Comparison of ENCODE assay signal across 15 cellular contexts in the genomic region with DNA sequence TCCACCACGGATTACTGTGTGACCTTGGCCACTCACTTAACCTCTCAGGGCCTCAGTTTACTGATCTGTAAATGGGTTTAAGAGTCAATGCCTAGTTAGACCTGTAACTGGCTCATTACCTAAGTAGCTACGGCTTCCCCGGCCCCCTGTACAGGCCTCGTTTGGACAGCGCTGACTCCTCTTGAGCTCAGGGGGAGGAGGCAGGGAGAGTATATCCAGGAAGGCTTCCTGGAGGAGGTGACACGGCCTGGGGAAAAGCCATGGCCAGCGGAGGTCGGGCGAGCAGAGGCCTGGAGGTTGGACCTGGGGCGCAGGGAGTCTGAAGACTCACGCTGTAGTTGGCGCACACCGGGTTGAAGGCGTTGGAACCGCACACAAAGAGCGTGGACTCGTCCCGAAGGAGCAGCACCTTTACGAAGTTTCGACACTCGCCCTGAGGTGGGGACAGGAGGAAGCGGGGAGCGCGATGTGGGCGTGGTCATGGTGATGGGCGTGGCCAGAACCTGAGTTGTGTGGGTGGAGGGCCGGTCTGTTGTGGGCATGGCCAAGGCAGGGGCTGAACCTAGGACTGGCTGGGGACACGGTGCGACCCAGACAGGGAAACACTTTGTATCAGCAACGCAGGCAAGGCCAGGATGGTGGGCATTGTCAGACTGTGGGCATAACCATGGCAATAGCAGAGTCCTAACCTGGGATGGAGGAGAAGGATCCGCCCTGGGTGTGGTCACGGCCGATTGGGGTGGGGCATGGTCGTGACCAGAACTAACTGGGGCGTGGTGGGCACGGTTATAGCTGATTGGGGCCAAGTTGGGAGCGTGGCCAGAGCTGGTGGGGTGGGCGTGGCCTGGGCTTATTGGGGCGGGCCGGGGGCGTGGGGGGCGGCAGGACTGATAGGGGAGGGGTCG. TPM values are rescaled to one million over a fixed set of nuclear protein-coding genes. Genes with fewer than 3 reads are reported as not detected.
DNase-seq lines count a peak whose midpoint lies in the region; ATAC-seq and TF ChIP-seq lines count a peak whose summit lies in the region.
"Had no signal": no experiment of that assay in that cellular context is flagged by ENCODE, and none has a peak within 500 bp of the region (broad histone marks: within the 10 kb centered on the region; RNA-seq: fewer than 3 reads in every experiment).

No MANE protein-coding gene starts in this region.

- no peaks in the 10 kb centered on the region for H3F3A ChIP-seq in smooth muscle cell (ENCODE audit: low read depth)

- H3K27me3 Mint-ChIP-seq in T-cell: peaks cover 12 to 15% of the 10 kb centered on the region in 2 donors
- H3K27me3 Mint-ChIP-seq: activated CD4-positive, alpha-beta T cell treated with anti-CD3 and anti-CD28 coated beads, Interleukin-2, amount 10 ng/mL, durations not matched to agents 7 days and 5 days had no signal

- in situ Hi-C loops in Panc1 (cut with HindIII; ENCODE audit: low pct_unique_long_range_greater_than_20kb, low sequenced_read_pairs): no loop called here

- peak; percentile 11 to 33 for DNase-seq in NOMO-1 (lab: John Stamatoyannopoulos, UW; ENCODE audit: unreplicated experiment in 2 of 2)
- DNase-seq in NOMO-1 treated with dmso at 0.1 percent for 144 hours (lab: John Stamatoyannopoulos, UW; ENCODE audit: unreplicated experiment): no peak
- DNase-seq in Panc1 (ENCODE audit: low read depth, low spot score): no peak
- DNase-seq in mucosa of descending colon: peak in 2 of 3 donors; percentile 37 to 74
- no peak for DNase-seq in T-cell
- DNase-seq in smooth muscle cell (lab: John Stamatoyannopoulos, UW; ENCODE audit: unreplicated experiment): no peak
- DNase-seq: left lung, NCI-H1436 treated with DMSO at 0.1 percent for 48 hours, Right ventricle myocardium superior, stomach had no signal

- H3K4me3 ChIP-seq in Panc1 (ENCODE audit: low read depth in 2 of 2, low read length in 2 of 2) (peak overlapping the region in 1 of 2 experiments; percentile 23; a peak in 2 of 4 replicates), mucosa of descending colon (no peak overlapping the region), smooth muscle cell (no peak overlapping the region)
- H3K4me3 ChIP-seq: left lung, stomach had no signal

- CTCF ChIA-PET in Panc1 (lab: Charles Lee): interaction anchor here (0.6 to 1.0 kb wide), 3 partner anchors 16 to 87 kb away, joined by 3 to 5 read pairs (median 3); no protein-coding TSS in a partner anchor
- CTCF ChIA-PET in T-cell (lab: Charles Lee): no interaction called here

- ATAC-seq in Panc1 (peak; percentile 84), mucosa of descending colon (peak; percentile 76), T-cell (replicated peaks in 1 of 4) (no peak)

- H3K79me2 ChIP-seq in smooth muscle cell (ENCODE audit: low read depth): no peaks in the 10 kb centered on the region

- H3K9ac ChIP-seq in smooth muscle cell (ENCODE audit: low read depth): no peak overlapping the region

- no TSS peak for BruUV-seq in Panc1 (replicated peaks; lab: Mats Ljungman, UMichigan)

- H3K27me3 ChIP-seq in Panc1 (ENCODE audit: control insufficient read depth, insufficient read depth, low read length) (no peaks in the 10 kb centered on the region), smooth muscle cell (ENCODE audit: low read depth) (no peaks in the 10 kb centered on the region)
- H3K27me3 ChIP-seq: left lung had no signal

- H3K9me3 ChIP-seq in Panc1 (ENCODE audit: control insufficient read depth, insufficient read depth, low read depth, low read length) (no peaks in the 10 kb centered on the region), mucosa of descending colon (no peaks in the 10 kb centered on the region), smooth muscle cell (replicated peaks; ENCODE audit: low read depth) (no peaks in the 10 kb centered on the region)
- H3K9me3 ChIP-seq: left lung, stomach had no signal

- TF ChIP-seq CTCF in Panc1 (IDR thresholded peaks at IDR 0.05) (no peak), mucosa of descending colon (IDR thresholded peaks at IDR 0.05) (no peak), smooth muscle cell (IDR thresholded peaks at IDR 0.05; ENCODE audit: borderline replicate concordance, insufficient read depth, poor library complexity, severe bottlenecking) (no peak)

- H3K4me3 Mint-ChIP-seq in T-cell: no peak overlapping the region
- H3K4me3 Mint-ChIP-seq: activated CD4-positive, alpha-beta T cell treated with anti-CD3 and anti-CD28 coated beads, Interleukin-2, amount 10 ng/mL, durations not matched to agents 7 days and 5 days; activated naive CD4-positive, alpha-beta T cell treated with anti-CD3 and anti-CD28 coated beads, Interleukin-2, amount 10 ng/mL, durations not matched to agents 7 days and 5 days had no signal

- H4K20me1 ChIP-seq in smooth muscle cell (ENCODE audit: low read depth): no peaks in the 10 kb centered on the region

- H3K36me3 ChIP-seq in Panc1 (ENCODE audit: control insufficient read depth, insufficient read depth, low read length) (no peaks in the 10 kb centered on the region), mucosa of descending colon (ENCODE audit: low read depth) (no peaks in the 10 kb centered on the region), smooth muscle cell (ENCODE audit: low read depth) (no peaks in the 10 kb centered on the region)

- 73% methylated on average over 36 of the region's 43 CpGs for WGBS in smooth muscle cell (ENCODE audit: low lambda C conversion rate)

- no peak overlapping the region for H2AFZ ChIP-seq in smooth muscle cell (ENCODE audit: low read depth)

- intact Hi-C loops in Panc1 (cut with micrococcal nuclease; ENCODE audit: unreplicated experiment) (no loop called here), mucosa of descending colon (cut with DNase I, micrococcal nuclease) (no loop called here)

- no peak overlapping the region for H3K4me2 ChIP-seq in smooth muscle cell

- H3K4me1 Mint-ChIP-seq in T-cell: no peaks in the 10 kb centered on the region
- H3K4me1 Mint-ChIP-seq: activated CD4-positive, alpha-beta T cell treated with anti-CD3 and anti-CD28 coated beads, Interleukin-2, amount 10 ng/mL, durations not matched to agents 7 days and 5 days had no signal

- POLR2A ChIA-PET in Panc1 (lab: Charles Lee): interaction anchor here (0.6 kb wide), 1 partner anchor 570 kb away, joined by 4 read pairs; no protein-coding TSS in a partner anchor
- POLR2A ChIA-PET in T-cell (lab: Charles Lee): no interaction called here

- H3K27ac ChIP-seq in Panc1 (ENCODE audit: low read length) (no peak overlapping the region), smooth muscle cell (ENCODE audit: low read depth) (no peak overlapping the region)
- H3K27ac ChIP-seq: left lung, stomach had no signal

- peaks cover 0 to 8% (median 0%) of the 10 kb centered on the region in 3 donors for H3K9me3 Mint-ChIP-seq in T-cell
- H3K9me3 Mint-ChIP-seq: activated CD4-positive, alpha-beta T cell treated with anti-CD3 and anti-CD28 coated beads, Interleukin-2, amount 10 ng/mL, durations not matched to agents 7 days and 5 days had no signal

- H3K4me1 ChIP-seq in Panc1 (ENCODE audit: control insufficient read depth, insufficient read depth, low read length) (no peaks in the 10 kb centered on the region; the same call in 1 of the 2 replicates), mucosa of descending colon (ENCODE audit: low read depth) (no peaks in the 10 kb centered on the region), smooth muscle cell (ENCODE audit: low read depth) (no peaks in the 10 kb centered on the region)

- no peaks in the 10 kb centered on the region for H3K36me3 Mint-ChIP-seq in T-cell
- H3K36me3 Mint-ChIP-seq: activated naive CD4-positive, alpha-beta T cell treated with anti-CD3 and anti-CD28 coated beads, Interleukin-2, amount 10 ng/mL, durations not matched to agents 7 days and 5 days had no signal

- no peak overlapping the region for H3K27ac Mint-ChIP-seq in T-cell
- H3K27ac Mint-ChIP-seq: activated CD4-positive, alpha-beta T cell treated with anti-CD3 and anti-CD28 coated beads, Interleukin-2, amount 10 ng/mL, durations not matched to agents 7 days and 5 days; activated naive CD4-positive, alpha-beta T cell treated with anti-CD3 and anti-CD28 coated beads, Interleukin-2, amount 10 ng/mL, durations not matched to agents 7 days and 5 days had no signal

RNA-seq across cellular contexts. Expression of a gene that starts 3.6 kb away (rescaled TPM):
- total RNA-seq in Panc1 (2021; ENCODE audit: unreplicated experiment) (5.7 TPM), mucosa of descending colon (1 to 10 TPM; 2.5 to 8.4 (median 5.9) TPM), T-cell (under 1 TPM in 3 of 5 donors, not detected in 2; 0.25 to 0.43 (median 0.32) TPM), smooth muscle cell (1.9 and 2.2 TPM in 2 replicates)
- polyA plus RNA-seq in Panc1 (2012; ENCODE audit: insufficient read length): 9.5 TPM
- 0.63 and 1.3 TPM in 2 replicates for polyA plus RNA-seq in smooth muscle cell
- total RNA-seq: activated CD4-positive, alpha-beta T cell treated with anti-CD3 and anti-CD28 coated beads, Interleukin-2, amount 10 ng/mL, durations not matched to agents 7 days and 5 days had no signal

RNA-seq across cellular contexts. Expression of a gene that starts 16.1 kb away (rescaled TPM):
- total RNA-seq in Panc1 (2021; ENCODE audit: unreplicated experiment) (0.08 TPM), mucosa of descending colon (10 to 100 TPM in 2 of 3 donors, 1 to 10 TPM in 1; 7.9 to 25.0 (median 22.8) TPM), T-cell (under 1 TPM in 3 of 5 donors, not detected in 2; 0.13 to 0.32 (median 0.19) TPM), smooth muscle cell (not detected in 2 replicates)
- 0.11 TPM for polyA plus RNA-seq in Panc1 (2012; ENCODE audit: insufficient read length)
- polyA plus RNA-seq in smooth muscle cell: not detected in 2 replicates
- total RNA-seq: fibroblast of villous mesenchyme, osteocyte had no signal

RNA-seq across cellular contexts. Expression of a gene that starts 20.9 kb away (rescaled TPM):
- total RNA-seq in Panc1 (2021; ENCODE audit: unreplicated experiment): 0.64 TPM
- polyA plus RNA-seq in Panc1 (2012; ENCODE audit: insufficient read length): 0.84 TPM
- total RNA-seq in mucosa of descending colon: 1 to 10 TPM; 3.2 to 6.7 (median 4.5) TPM
- 1 to 10 TPM in 2 of 5 donors, under 1 TPM in 3; 0.14 to 2.3 (median 0.99) TPM for total RNA-seq in T-cell
- total RNA-seq in smooth muscle cell: not detected in 2 replicates
- polyA plus RNA-seq in smooth muscle cell: 0.27 TPM in 1 of 2 replicates, not detected in the other
- total RNA-seq: activated CD4-positive, alpha-beta T cell treated with anti-CD3 and anti-CD28 coated beads, Interleukin-2, amount 10 ng/mL, durations not matched to agents 7 days and 5 days; fibroblast of villous mesenchyme; osteocyte had no signal
- polyA plus RNA-seq: AG04450 had no signal

RNA-seq across cellular contexts. Expression of a gene that starts 37.6 kb away (rescaled TPM):
- total RNA-seq in Panc1 (2021; ENCODE audit: unreplicated experiment) (10.2 TPM), mucosa of descending colon (10 to 100 TPM in 1 of 3 donors, 1 to 10 TPM in 2; 2.8 to 90.0 (median 3.4) TPM), T-cell (under 1 TPM in 3 of 5 donors, not detected in 2; 0.06 to 0.16 (median 0.15) TPM), smooth muscle cell (0.09 TPM in 1 of 2 replicates, not detected in the other)
- 19.9 TPM for polyA plus RNA-seq in Panc1 (2012; ENCODE audit: insufficient read length)
- polyA plus RNA-seq in smooth muscle cell: 0.23 and 0.93 TPM in 2 replicates
- total RNA-seq: activated CD4-positive, alpha-beta T cell treated with anti-CD3 and anti-CD28 coated beads, Interleukin-2, amount 10 ng/mL, durations not matched to agents 7 days and 5 days; osteocyte had no signal

Comparison
In these comparisons a context has a peak if more than half of its experiments do, and no peak if none do; other contexts are left out.
1. DNase-seq: peak in NOMO-1 (2 of 2) and mucosa of descending colon (2 of 3); none in NOMO-1 treated with dmso at 0.1 percent for 144 hours (single experiment), Panc1 (single experiment), T-cell (0 of 34) and smooth muscle cell (single experiment).
2. ATAC-seq: peak in Panc1 (single experiment) and mucosa of descending colon (single experiment); none in T-cell (0 of 4).